In genomic region chr7:70727861-70728260, GRCh38 we compare ENCODE assay signal across 20 cellular contexts.
DNase-seq lines count a peak whose midpoint lies in the region; ATAC-seq, FAIRE-seq and TF ChIP-seq lines count a peak whose summit lies in the region.
"Had no signal": no experiment of that assay in that cellular context is flagged by ENCODE, and none has a peak within 500 bp of the region (broad histone marks: within the 10 kb centered on the region; RNA-seq: fewer than 3 reads in every experiment).

No MANE protein-coding gene starts in this region.

- H3K9me1 ChIP-seq in keratinocyte (ENCODE audit: control insufficient read depth, extremely low read depth, insufficient read depth, low read length): peaks cover 4% of the 10 kb centered on the region

- dilution Hi-C loops in keratinocyte (cut with MboI; ENCODE audit: extremely low pct_ligation_motif_present, low sequenced_read_pairs): no loop called here

- H3K27ac Mint-ChIP-seq in central memory CD8-positive, alpha-beta T cell (ENCODE audit: low read depth): peak overlapping the region; percentile 65
- H3K27ac Mint-ChIP-seq: CD4-positive, alpha-beta T cell had no signal

- peaks cover 67% of the 10 kb centered on the region for H3K4me1 Mint-ChIP-seq in central memory CD8-positive, alpha-beta T cell

- H3K27me3 Mint-ChIP-seq in central memory CD8-positive, alpha-beta T cell: no peaks in the 10 kb centered on the region
- H3K27me3 Mint-ChIP-seq: CD4-positive, alpha-beta T cell had no signal

- H4K20me1 ChIP-seq in keratinocyte (ENCODE audit: control insufficient read depth, extremely low read depth, insufficient read depth, low read length): no peaks in the 10 kb centered on the region

- H3K4me1 ChIP-seq in keratinocyte (ENCODE audit: control insufficient read depth, extremely low read depth, insufficient read depth, low read length): peaks cover 42% of the 10 kb centered on the region
- H3K4me1 ChIP-seq: BE2C had no signal

- peaks cover 3% of the 10 kb centered on the region for H3K9me3 ChIP-seq in keratinocyte (ENCODE audit: control insufficient read depth, low read depth, low read length)
- H3K9me3 ChIP-seq: BE2C, HAP-1 had no signal

- DNase-seq in GM12865 (ENCODE audit: low read depth) (no peak), LNCaP clone FGC (ENCODE audit: low read depth) (peak; percentile 19), keratinocyte (ENCODE audit: low read depth, low spot score) (no peak), SW480 (ENCODE audit: low spot score) (no peak), cerebellum (ENCODE audit: low spot score) (no peak), NCI-H1436 (lab: John Stamatoyannopoulos, UW) (no peak), NCI-H1694 treated with DMSO at 0.1 percent for 48 hours (lab: John Stamatoyannopoulos, UW) (no peak)
- DNase-seq in central memory CD8-positive, alpha-beta T cell (ENCODE audit: low spot score in 2 of 2): no peak
- DNase-seq: BE2C; CD4-positive, alpha-beta T cell; EL; IMR-90; NCI-H146; NCI-H2081; NCI-H748 treated with DMSO at 0.1 percent for 48 hours; OCI-M1; Right ventricle myocardium superior had no signal

- H3K9ac ChIP-seq in keratinocyte (ENCODE audit: control insufficient read depth, extremely low read depth, insufficient read depth, low read length): no peak overlapping the region

- peak; percentile 9 for FAIRE-seq in keratinocyte (lab: Jason Lieb, UNC)
- FAIRE-seq: A204.1, GM12892 had no signal

- ATAC-seq in central memory CD8-positive, alpha-beta T cell (replicated peaks; ENCODE audit: extremely low read depth, poor library complexity, severe bottlenecking): no peak

- peaks cover 68% of the 10 kb centered on the region for H3K79me2 ChIP-seq in keratinocyte (ENCODE audit: control insufficient read depth, insufficient read depth, low read length)

- H3K4me3 Mint-ChIP-seq in central memory CD8-positive, alpha-beta T cell: no peak overlapping the region
- H3K4me3 Mint-ChIP-seq: CD4-positive, alpha-beta T cell had no signal

- H3K36me3 Mint-ChIP-seq in central memory CD8-positive, alpha-beta T cell (ENCODE audit: insufficient read depth): peaks cover 18% of the 10 kb centered on the region

- no peaks in the 10 kb centered on the region for H3K9me3 Mint-ChIP-seq in central memory CD8-positive, alpha-beta T cell

- TF ChIP-seq CTCF in GM12865 (IDR thresholded peaks at IDR 0.05; ENCODE audit: insufficient read depth, low read depth, low read length, missing control alignments) (no peak), LNCaP clone FGC (IDR thresholded peaks at IDR 0.05; ENCODE audit: control insufficient read depth, extremely low read depth, insufficient read depth) (no peak), keratinocyte (optimal IDR thresholded peaks at IDR 0.05 in 1 of 3, IDR thresholded peaks at IDR 0.05 in 1 of 3, conservative IDR thresholded peaks at IDR 0.05 in 1 of 3; ENCODE audit: extremely low read depth in 1 of 3, insufficient read depth in 2 of 3, low read length in 3 of 3) (no peak)

- no peaks in the 10 kb centered on the region for H3K27me3 ChIP-seq in keratinocyte (ENCODE audit: control insufficient read depth, extremely low read depth, insufficient read depth, low read length)
- H3K27me3 ChIP-seq: BE2C had no signal

- no peak overlapping the region for H3K4me2 ChIP-seq in keratinocyte (ENCODE audit: control insufficient read depth, extremely low read depth, insufficient read depth, low read depth, low read length)

- H3K27ac ChIP-seq in keratinocyte (ENCODE audit: control insufficient read depth, insufficient read depth, low read length): no peak overlapping the region

- H3K4me3 ChIP-seq in GM12865 (ENCODE audit: low read depth, low read length) (peak overlapping the region; percentile 50), LNCaP clone FGC (ENCODE audit: low read depth, low read length) (no peak overlapping the region), keratinocyte (ENCODE audit: control insufficient read depth in 2 of 3, extremely low read depth in 1 of 3, insufficient read depth in 2 of 3, low read depth in 1 of 3, low read length in 3 of 3) (no peak overlapping the region)
- H3K4me3 ChIP-seq: HAP-1 had no signal

- H3K36me3 ChIP-seq in keratinocyte (ENCODE audit: control insufficient read depth in 2 of 2, extremely low read depth in 1 of 2, insufficient read depth in 2 of 2, low read length in 2 of 2): peaks cover 0 to 4% of the 10 kb centered on the region in 2 experiments
- H3K36me3 ChIP-seq: BE2C, HAP-1 had no signal

- no peak overlapping the region for H2AFZ ChIP-seq in keratinocyte (ENCODE audit: control insufficient read depth, low read length)
